In the genomic region with DNA sequence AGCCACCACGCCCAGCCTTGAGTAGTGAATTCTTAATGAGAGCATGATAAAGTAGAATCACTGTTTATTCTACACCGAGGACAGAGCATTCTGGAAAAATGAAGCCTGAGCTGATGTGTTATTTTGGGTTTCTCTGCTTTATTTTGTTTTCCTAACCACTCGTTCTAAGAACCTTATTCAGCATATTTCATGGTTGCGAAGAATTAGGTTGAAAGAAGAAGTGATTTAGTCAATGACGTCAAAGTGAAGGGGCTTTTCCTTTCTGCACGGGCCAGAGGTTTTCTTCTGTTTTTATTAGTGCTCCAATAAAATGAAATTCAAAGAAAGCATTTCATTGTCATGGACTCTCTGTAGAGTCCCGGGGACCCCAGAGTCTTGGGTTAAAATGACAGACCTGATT, we compare ENCODE assay signal across 2 cellular contexts.
TF ChIP-seq lines count a peak whose summit lies in the region.

No MANE protein-coding gene starts in this region.

TF ChIP-seq in HepG2, 621 proteins besides CTCF, POLR2A, EP300 and RAD21:
- peak; percentile 47 to 61; a peak in 2 of 4 replicates for TF ChIP-seq MAFK (conservative IDR thresholded peaks at IDR 0.05 in 1 of 2, IDR thresholded peaks at IDR 0.05 in 1 of 2; ENCODE audit: low read length in 2 of 2)
- no peak for TF ChIP-seq ELF3 (CRISPR knock-in tag; IDR thresholded peaks at IDR 0.05)
- 0 out of 2 replicates have a peak, but pooled peaks have one; percentile 24 for TF ChIP-seq MAFF (IDR thresholded peaks at IDR 0.05; ENCODE audit: low read depth, low read length)

TF ChIP-seq in K562, 482 proteins besides CTCF, POLR2A, EP300 and RAD21 (continued from another document):
- TF ChIP-seq MAFF (IDR thresholded peaks at IDR 0.05; ENCODE audit: low read length) = peak; percentile 18; the same call in 1 of the 2 replicates
- TF ChIP-seq NR2C1 (IDR thresholded peaks at IDR 0.05) = no peak
- no peak for TF ChIP-seq NR2C1 (tag; IDR thresholded peaks at IDR 0.05)
